ENCODE assay signal across 15 cellular contexts in genomic region chr5:38925154-38925925, GRCh38.
A peak's percentile ranks its signal among the peaks of the same experiment; 100 is the strongest.
DNase-seq lines count a peak whose midpoint lies in the region; ATAC-seq, FAIRE-seq and TF ChIP-seq lines count a peak whose summit lies in the region.
"Had no signal": no experiment of that assay in that cellular context is flagged by ENCODE, and none has a peak within 500 bp of the region (broad histone marks: within the 10 kb centered on the region; RNA-seq: fewer than 3 reads in every experiment).

No MANE protein-coding gene starts in this region.

- DNase-seq in H54 (ENCODE audit: insufficient read length, low spot score) (peak; percentile 11), cardiac fibroblast (ENCODE audit: low read depth in 2 of 2) (peak; percentile 57 to 86), right cardiac atrium (peak in 1 of 3 donors; percentile 50), stromal cell of bone marrow (ENCODE audit: low read depth) (peak; percentile 47), psoas muscle (no peak), NCI-H446 treated with DMSO at 0.1 percent for 48 hours (lab: John Stamatoyannopoulos, UW) (no peak), erythroblast (lab: John Stamatoyannopoulos, UW) (no peak)
- DNase-seq: activated CD4-positive, alpha-beta T cell treated with anti-CD3 and anti-CD28 coated beads, Interleukin-2, amount 50 U/mL, for 4 hours; CD8-positive, alpha-beta T cell; dorsolateral prefrontal cortex; substantia nigra; T-helper 17 cell had no signal

- H3K4me3 ChIP-seq in cardiac fibroblast (replicated peaks in 1 of 2; ENCODE audit: low read depth in 2 of 2, low read length in 2 of 2) (no peak overlapping the region), right cardiac atrium (ENCODE audit: low read length) (no peak overlapping the region), psoas muscle (no peak overlapping the region)
- H3K4me3 ChIP-seq: dorsolateral prefrontal cortex, MG63, prostate gland had no signal

- no peaks in the 10 kb centered on the region for H3K4me1 ChIP-seq in right cardiac atrium (ENCODE audit: control insufficient read depth, insufficient read depth, low read length)
- no peaks in the 10 kb centered on the region for H3K4me1 ChIP-seq in psoas muscle
- H3K4me1 ChIP-seq: prostate gland had no signal

- WGBS in right cardiac atrium, result 55% methylated on average over 6 of the region's 6 CpGs
- WGBS in psoas muscle, 3 donors, result 76 to 82% (median 81%) methylated on average over 6 of the region's 6 CpGs

- intact Hi-C loops in right cardiac atrium (cut with DNase I) (no loop called here), psoas muscle (cut with DNase I) (loop anchor here (10.0 kb wide), 2 partner anchors 91 to 501 kb away; no protein-coding TSS in a partner anchor)

- ATAC-seq in right cardiac atrium, result peak in 1 of 2 donors; percentile 50
- ATAC-seq in psoas muscle, result no peak
- ATAC-seq in GM19023 (IDR thresholded peaks at IDR 0.05; ENCODE audit: unreplicated experiment), result no peak
- ATAC-seq: CD8-positive, alpha-beta T cell; T-helper 17 cell had no signal

- no peaks in the 10 kb centered on the region for H3K9me3 ChIP-seq in right cardiac atrium (ENCODE audit: control insufficient read depth, low read length)
- H3K9me3 ChIP-seq in psoas muscle, result no peaks in the 10 kb centered on the region
- H3K9me3 ChIP-seq: MG63, prostate gland had no signal

- H3K27me3 ChIP-seq in right cardiac atrium (ENCODE audit: control insufficient read depth, insufficient read depth) (no peaks in the 10 kb centered on the region), psoas muscle (ENCODE audit: insufficient read depth in 3 of 3, low read length in 2 of 3) (no peaks in the 10 kb centered on the region)
- H3K27me3 ChIP-seq: dorsolateral prefrontal cortex, MG63 had no signal

- TF ChIP-seq CTCF in cardiac fibroblast (IDR thresholded peaks at IDR 0.05; ENCODE audit: low read depth, low read length) (no peak), psoas muscle (IDR thresholded peaks at IDR 0.05) (no peak)

- peak; percentile 78 for FAIRE-seq in H54 (lab: Jason Lieb, UNC)

- peaks cover 18 to 38% of the 10 kb centered on the region in 2 donors for H3K36me3 ChIP-seq in psoas muscle (ENCODE audit: insufficient read depth in 1 of 2, low read depth in 1 of 2)

- H3K27ac ChIP-seq in right cardiac atrium (ENCODE audit: low read length) (peak overlapping the region; percentile 19), psoas muscle (no peak overlapping the region)
- H3K27ac ChIP-seq: dorsolateral prefrontal cortex, prostate gland had no signal

- TF ChIP-seq POLR2A in H54 (IDR thresholded peaks at IDR 0.05; ENCODE audit: low read depth, low read length) (no peak), erythroblast (IDR thresholded peaks at IDR 0.05; ENCODE audit: low read length) (no peak)

Comparison
In these comparisons a context has a peak if more than half of its experiments do, and no peak if none do; other contexts are left out.
1. DNase-seq: peak in H54 (single experiment), cardiac fibroblast (2 of 2) and stromal cell of bone marrow (single experiment); none in psoas muscle (0 of 2), NCI-H446 treated with DMSO at 0.1 percent for 48 hours (single experiment) and erythroblast (0 of 2).
2. intact Hi-C loops: an anchor here in psoas muscle (10.0 kb wide); none called in right cardiac atrium.